ENCODE assay signal across 8 cellular contexts in genomic region chr13:94362411-94362909, GRCh38.
DNase-seq lines count a peak whose midpoint lies in the region; ATAC-seq, FAIRE-seq and TF ChIP-seq lines count a peak whose summit lies in the region.

No MANE protein-coding gene starts in this region.

- peak; percentile 98 to 99 for ATAC-seq in activated T-cell treated with anti-CD3 and anti-CD28 coated beads, Interleukin-2, amount 50 U/mL, for 4 hours
- peak; percentile 86 for ATAC-seq in thoracic aorta (ENCODE audit: insufficient number of reproducible peaks, low FRiP score, low read depth)

- no peaks in the 10 kb centered on the region for H3K9me3 Mint-ChIP-seq in activated T-cell treated with anti-CD3 and anti-CD28 coated beads, Interleukin-2, amount 50 U/mL, for 4 hours

- in situ Hi-C loops in GM23248 (cut with MboI): loop anchor here (25.0 kb wide), 2 partner anchors 1125 to 1400 kb away; partner anchors contain the start of gene GPC6

- H3K9ac ChIP-seq in GM23248 (no peak overlapping the region), KMS-11 (no peak overlapping the region)

- FAIRE-seq in G401.6 (lab: Jason Lieb, UNC): peak; percentile 89

- no peaks in the 10 kb centered on the region for H3K36me3 Mint-ChIP-seq in activated T-cell treated with anti-CD3 and anti-CD28 coated beads, Interleukin-2, amount 50 U/mL, for 4 hours (ENCODE audit: insufficient read depth)

- H3K79me2 ChIP-seq in GM23248 (ENCODE audit: insufficient read depth) (no peaks in the 10 kb centered on the region), KMS-11 (ENCODE audit: insufficient read depth, low read depth) (no peaks in the 10 kb centered on the region)

- H3K27me3 Mint-ChIP-seq in activated T-cell treated with anti-CD3 and anti-CD28 coated beads, Interleukin-2, amount 50 U/mL, for 4 hours (ENCODE audit: low read depth): no peaks in the 10 kb centered on the region

- H3K4me3 Mint-ChIP-seq in activated T-cell treated with anti-CD3 and anti-CD28 coated beads, Interleukin-2, amount 50 U/mL, for 4 hours: no peak overlapping the region

- no peak overlapping the region for H3K4me2 ChIP-seq in GM23248 (ENCODE audit: unreplicated experiment)
- no peak overlapping the region for H3K4me2 ChIP-seq in KMS-11

- TF ChIP-seq POLR2A in Peyer's patch (IDR thresholded peaks at IDR 0.05): no peak

- WGBS in GM23248 (ENCODE audit: low coverage in 1 of 2, low lambda C conversion rate in 2 of 2, missing lambda C conversion rate in 2 of 2), 2 experiments: 1 to 2% methylated on average over 4 of the region's 4 CpGs

- H3K27me3 ChIP-seq in GM23248 (replicated peaks; ENCODE audit: insufficient read depth) (no peaks in the 10 kb centered on the region), KMS-11 (ENCODE audit: insufficient read depth, low read depth) (no peaks in the 10 kb centered on the region), Peyer's patch (no peaks in the 10 kb centered on the region), neutrophil (no peaks in the 10 kb centered on the region), thoracic aorta (replicated peaks; ENCODE audit: insufficient read depth) (no peaks in the 10 kb centered on the region)

- DNase-seq in GM23248: peak; percentile 95
- DNase-seq in Peyer's patch: peak in 2 of 3 donors; percentile 35 to 82
- DNase-seq in activated T-cell treated with anti-CD3 and anti-CD28 coated beads, Interleukin-2, amount 50 U/mL, for 4 hours: peak; percentile 53
- peak; percentile 97 for DNase-seq in fibroblast of peridontal ligament (ENCODE audit: extremely low read depth)
- peak; percentile 33 for DNase-seq in thoracic aorta (ENCODE audit: low spot score)

- H4K20me1 ChIP-seq in GM23248 (ENCODE audit: insufficient read depth): no peaks in the 10 kb centered on the region
- H4K20me1 ChIP-seq in KMS-11 (ENCODE audit: insufficient read depth): no peaks in the 10 kb centered on the region

- peaks cover 7% of the 10 kb centered on the region for H3K4me1 Mint-ChIP-seq in activated T-cell treated with anti-CD3 and anti-CD28 coated beads, Interleukin-2, amount 50 U/mL, for 4 hours (ENCODE audit: low read depth)

- TF ChIP-seq CTCF in KMS-11 (conservative IDR thresholded peaks at IDR 0.05; ENCODE audit: low read depth, low read length): peak; percentile 76
- TF ChIP-seq CTCF in Peyer's patch (IDR thresholded peaks at IDR 0.05): peak; percentile 62 to 87 (median 82)
- TF ChIP-seq CTCF in neutrophil (IDR thresholded peaks at IDR 0.05): peak; percentile 68
- TF ChIP-seq CTCF in thoracic aorta (IDR thresholded peaks at IDR 0.05): peak; percentile 79

- H2AFZ ChIP-seq in GM23248 (no peak overlapping the region), KMS-11 (ENCODE audit: low read depth) (no peak overlapping the region)

- H3K36me3 ChIP-seq in GM23248 (ENCODE audit: low read depth) (no peaks in the 10 kb centered on the region), KMS-11 (ENCODE audit: insufficient read depth) (no peaks in the 10 kb centered on the region), Peyer's patch (no peaks in the 10 kb centered on the region), neutrophil (no peaks in the 10 kb centered on the region), thoracic aorta (no peaks in the 10 kb centered on the region)

- H3K27ac ChIP-seq in GM23248: no peak overlapping the region
- H3K27ac ChIP-seq in KMS-11: no peak overlapping the region
- H3K27ac ChIP-seq in Peyer's patch: no peak overlapping the region
- H3K27ac ChIP-seq in neutrophil: no peak overlapping the region
- H3K27ac ChIP-seq in thoracic aorta: no peak overlapping the region

- H3K4me1 ChIP-seq in GM23248 (ENCODE audit: insufficient read depth) (no peaks in the 10 kb centered on the region), KMS-11 (ENCODE audit: low read depth, poor library complexity, severe bottlenecking) (peaks cover 4% of the 10 kb centered on the region), Peyer's patch (no peaks in the 10 kb centered on the region), neutrophil (ENCODE audit: control insufficient read depth in 1 of 2, insufficient read depth in 1 of 2, low read depth in 1 of 2, low read length in 1 of 2) (no peaks in the 10 kb centered on the region), thoracic aorta (ENCODE audit: control insufficient read depth in 1 of 2, low read depth in 2 of 2) (peaks cover 3 to 7% of the 10 kb centered on the region in 2 donors)

- no peaks in the 10 kb centered on the region for H3F3A ChIP-seq in GM23248 (ENCODE audit: insufficient read depth)

- H3K4me3 ChIP-seq in GM23248: no peak overlapping the region
- H3K4me3 ChIP-seq in KMS-11 (IDR thresholded peaks at IDR 0.05; ENCODE audit: insufficient read depth, low read depth, low read length): no peak overlapping the region
- no peak overlapping the region for H3K4me3 ChIP-seq in Peyer's patch
- no peak overlapping the region for H3K4me3 ChIP-seq in neutrophil (ENCODE audit: low read depth in 1 of 2, low read length in 1 of 2)
- H3K4me3 ChIP-seq in thoracic aorta: no peak overlapping the region

- H3K9me3 ChIP-seq in GM23248 (ENCODE audit: low read depth) (no peaks in the 10 kb centered on the region), Peyer's patch (no peaks in the 10 kb centered on the region), neutrophil (no peaks in the 10 kb centered on the region), thoracic aorta (no peaks in the 10 kb centered on the region)

- no peaks in the 10 kb centered on the region for H3K9me2 ChIP-seq in GM23248 (ENCODE audit: insufficient read depth)

Comparison
In these comparisons a context has a peak if more than half of its experiments do, and no peak if none do; other contexts are left out.
1. DNase-seq: peak in every context shown above with its lines; median percentile 97 in fibroblast of peridontal ligament; 95 in GM23248; 58 in Peyer's patch; 53 in activated T-cell treated with anti-CD3 and anti-CD28 coated beads, Interleukin-2, amount 50 U/mL, for 4 hours; 33 in thoracic aorta.